ENCODE assay signal across 30 cellular contexts in the genomic region with DNA sequence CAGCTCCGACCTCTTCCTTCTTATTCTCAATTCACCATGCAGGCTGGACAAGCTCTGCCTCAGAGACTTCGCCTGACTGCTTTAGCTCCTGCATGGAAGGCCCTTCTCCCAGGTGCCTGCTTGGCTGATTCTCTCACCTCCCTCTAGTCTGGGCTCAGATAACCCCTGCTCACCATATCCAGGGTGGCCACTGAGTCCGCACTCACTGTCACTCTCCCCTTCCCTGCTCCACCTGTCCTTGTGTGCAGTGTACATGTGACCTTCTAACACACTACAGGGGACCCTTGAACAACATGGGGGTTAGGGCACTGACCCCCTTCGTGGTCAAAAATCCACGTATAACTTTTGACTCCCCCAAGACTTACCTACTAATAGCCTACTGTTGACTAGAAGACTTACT.
"Had no signal": no experiment of that assay in that cellular context is flagged by ENCODE, and none has a peak within 500 bp of the region (broad histone marks: within the 10 kb centered on the region; RNA-seq: fewer than 3 reads in every experiment).

No MANE protein-coding gene starts in this region.

- H3K4me3 ChIP-seq: gastrocnemius medialis had no signal

- H3K9me3 Mint-ChIP-seq: activated CD4-positive, alpha-beta memory T cell treated with anti-CD3 and anti-CD28 coated beads for 36 hours; activated CD4-positive, alpha-beta T cell treated with anti-CD3 and anti-CD28 coated beads, Interleukin-2, amount 10 ng/mL, durations not matched to agents 24 days and 14 days; activated naive CD4-positive, alpha-beta T cell treated with anti-CD3 and anti-CD28 coated beads, Interleukin-2, amount 50 U/mL, for 24 hours; activated naive CD8-positive, alpha-beta T cell treated with anti-CD3 and anti-CD28 coated beads, Interleukin-2, amount 10 ng/mL, durations not matched to agents 7 days and 5 days; activated T-helper 1 cell treated with anti-CD3 and anti-CD28 coated beads, Interleukin-12 subunit alpha, Interleukin-12 subunit beta, Interleukin-2, Interleukin-4 antibody, amounts not matched to agents 30 ng/mL and 10 ng/mL and 1 ng/mL, durations not matched to agents 14 hours and 24 hours and 36 hours; activated T-helper 2 cell treated with anti-CD3 and anti-CD28 coated beads, Interferon-gamma antibody, Interleukin-2, Interleukin-4, amounts not matched to agents 10 μg/mL and 5 μg/mL and 100 μg/mL, durations not matched to agents 14 hours and 24 hours and 36 hours; effector memory CD8-positive, alpha-beta T cell had no signal

- FAIRE-seq: astrocyte, bronchial epithelial cell, colon had no signal

- H3K27ac ChIP-seq: brain microvascular endothelial cell, foreskin keratinocyte, gastrocnemius medialis had no signal

- H3K36me3 ChIP-seq: brain microvascular endothelial cell, gastrocnemius medialis had no signal

- ATAC-seq: activated CD4-positive, alpha-beta T cell treated with anti-CD3 and anti-CD28 coated beads for 36 hours; activated CD8-positive, alpha-beta memory T cell treated with anti-CD3 and anti-CD28 coated beads, Interleukin-2, amount 10 ng/mL, durations not matched to agents 7 days and 5 days; activated CD8-positive, alpha-beta T cell treated with anti-CD3 and anti-CD28 coated beads, Interleukin-2, amount 10 ng/mL, durations not matched to agents 7 days and 5 days; effector memory CD8-positive, alpha-beta T cell; foreskin keratinocyte; gastrocnemius medialis had no signal

- H3K27ac Mint-ChIP-seq: activated CD4-positive, alpha-beta memory T cell treated with anti-CD3 and anti-CD28 coated beads for 36 hours; activated CD4-positive, alpha-beta T cell treated with anti-CD3 and anti-CD28 coated beads for 36 hours; activated CD4-positive, alpha-beta T cell treated with anti-CD3 and anti-CD28 coated beads, Interleukin-2, amount 10 ng/mL, durations not matched to agents 24 days and 14 days; activated CD8-positive, alpha-beta memory T cell treated with anti-CD3 and anti-CD28 coated beads, Interleukin-2, amount 10 ng/mL, durations not matched to agents 7 days and 5 days; activated CD8-positive, alpha-beta T cell treated with anti-CD3 and anti-CD28 coated beads, Interleukin-2, amount 10 ng/mL, durations not matched to agents 7 days and 5 days; activated naive CD4-positive, alpha-beta T cell treated with anti-CD3 and anti-CD28 coated beads for 36 hours; activated naive CD4-positive, alpha-beta T cell treated with anti-CD3 and anti-CD28 coated beads, Interleukin-2, amount 50 U/mL, for 24 hours; activated naive CD8-positive, alpha-beta T cell treated with anti-CD3 and anti-CD28 coated beads, Interleukin-2, amount 10 ng/mL, durations not matched to agents 7 days and 5 days; activated T-helper 1 cell treated with anti-CD3 and anti-CD28 coated beads, Interleukin-12 subunit alpha, Interleukin-12 subunit beta, Interleukin-2, Interleukin-4 antibody, amounts not matched to agents 30 ng/mL and 10 ng/mL and 1 ng/mL, durations not matched to agents 14 hours and 24 hours and 36 hours; activated T-helper 2 cell treated with anti-CD3 and anti-CD28 coated beads, Interferon-gamma antibody, Interleukin-2, Interleukin-4, amounts not matched to agents 10 μg/mL and 5 μg/mL and 100 μg/mL, durations not matched to agents 14 hours and 24 hours and 36 hours; effector memory CD8-positive, alpha-beta T cell had no signal

- H3K9me3 ChIP-seq: gastrocnemius medialis had no signal

- H3K4me3 Mint-ChIP-seq: activated CD4-positive, alpha-beta memory T cell treated with anti-CD3 and anti-CD28 coated beads for 36 hours; activated CD4-positive, alpha-beta T cell treated with anti-CD3 and anti-CD28 coated beads for 36 hours; activated CD4-positive, alpha-beta T cell treated with anti-CD3 and anti-CD28 coated beads, Interleukin-2, amount 10 ng/mL, durations not matched to agents 24 days and 14 days; activated CD8-positive, alpha-beta memory T cell treated with anti-CD3 and anti-CD28 coated beads, Interleukin-2, amount 10 ng/mL, durations not matched to agents 7 days and 5 days; activated CD8-positive, alpha-beta T cell treated with anti-CD3 and anti-CD28 coated beads, Interleukin-2, amount 10 ng/mL, durations not matched to agents 7 days and 5 days; activated naive CD4-positive, alpha-beta T cell treated with anti-CD3 and anti-CD28 coated beads for 36 hours; activated naive CD4-positive, alpha-beta T cell treated with anti-CD3 and anti-CD28 coated beads, Interleukin-2, amount 50 U/mL, for 24 hours; activated naive CD8-positive, alpha-beta T cell treated with anti-CD3 and anti-CD28 coated beads, Interleukin-2, amount 10 ng/mL, durations not matched to agents 7 days and 5 days; activated T-helper 1 cell treated with anti-CD3 and anti-CD28 coated beads, Interleukin-12 subunit alpha, Interleukin-12 subunit beta, Interleukin-2, Interleukin-4 antibody, amounts not matched to agents 30 ng/mL and 10 ng/mL and 1 ng/mL, durations not matched to agents 14 hours and 24 hours and 36 hours; effector memory CD8-positive, alpha-beta T cell had no signal

- H3K36me3 Mint-ChIP-seq: activated CD4-positive, alpha-beta memory T cell treated with anti-CD3 and anti-CD28 coated beads for 36 hours; activated CD8-positive, alpha-beta memory T cell treated with anti-CD3 and anti-CD28 coated beads, Interleukin-2, amount 10 ng/mL, durations not matched to agents 7 days and 5 days; activated naive CD4-positive, alpha-beta T cell treated with anti-CD3 and anti-CD28 coated beads, Interleukin-2, amount 50 U/mL, for 24 hours; activated naive CD8-positive, alpha-beta T cell treated with anti-CD3 and anti-CD28 coated beads, Interleukin-2, amount 10 ng/mL, durations not matched to agents 7 days and 5 days had no signal

- H3K27me3 ChIP-seq: brain microvascular endothelial cell, gastrocnemius medialis had no signal

- DNase-seq: activated CD4-positive, alpha-beta memory T cell treated with anti-CD3 and anti-CD28 coated beads for 36 hours; activated CD4-positive, alpha-beta T cell treated with anti-CD3 and anti-CD28 coated beads for 36 hours; activated CD4-positive, alpha-beta T cell treated with anti-CD3 and anti-CD28 coated beads, Interleukin-2, amount 10 ng/mL, durations not matched to agents 24 days and 14 days; activated CD4-positive, CD25-positive, alpha-beta regulatory T cell; activated CD4-positive, CD25-positive, alpha-beta regulatory T cell treated with anti-CD3 and anti-CD28 coated beads, Interleukin-2, amount 50 U/mL, for 72 hours; activated CD8-positive, alpha-beta memory T cell treated with anti-CD3 and anti-CD28 coated beads, Interleukin-2, amount 10 ng/mL, durations not matched to agents 7 days and 5 days; activated CD8-positive, alpha-beta memory T cell treated with anti-CD3 and anti-CD28 coated beads, Interleukin-2, amount 50 U/mL, for 4 hours; activated CD8-positive, alpha-beta T cell treated with anti-CD3 and anti-CD28 coated beads, Interleukin-2, amount 10 ng/mL, durations not matched to agents 7 days and 5 days; activated effector memory CD4-positive, alpha-beta T cell treated with anti-CD3 and anti-CD28 coated beads, Interleukin-2, amount 50 U/mL, for 16 hours; activated naive CD4-positive, alpha-beta T cell treated with anti-CD3 and anti-CD28 coated beads for 36 hours; activated naive CD8-positive, alpha-beta T cell treated with anti-CD3 and anti-CD28 coated beads, Interleukin-2, amount 10 ng/mL, durations not matched to agents 7 days and 5 days; activated T-cell treated with anti-CD3 and anti-CD28 coated beads, Interleukin-2, amount 50 U/mL, for 1 hour; activated T-cell treated with anti-CD3 and anti-CD28 coated beads, Interleukin-2, amount 50 U/mL, for 48 hours; amniotic stem cell; anterior cingulate cortex; brain microvascular endothelial cell; cortex of kidney; dermis blood vessel endothelial cell; effector CD4-positive, alpha-beta T cell; effector memory CD8-positive, alpha-beta T cell; foreskin keratinocyte; gastrocnemius medialis; glutamatergic neuron; T-helper 2 cell had no signal

- H3K27me3 Mint-ChIP-seq: activated naive CD4-positive, alpha-beta T cell treated with anti-CD3 and anti-CD28 coated beads, Interleukin-2, amount 50 U/mL, for 24 hours had no signal

- H3K4me1 ChIP-seq: foreskin keratinocyte had no signal
